In the genomic region with DNA sequence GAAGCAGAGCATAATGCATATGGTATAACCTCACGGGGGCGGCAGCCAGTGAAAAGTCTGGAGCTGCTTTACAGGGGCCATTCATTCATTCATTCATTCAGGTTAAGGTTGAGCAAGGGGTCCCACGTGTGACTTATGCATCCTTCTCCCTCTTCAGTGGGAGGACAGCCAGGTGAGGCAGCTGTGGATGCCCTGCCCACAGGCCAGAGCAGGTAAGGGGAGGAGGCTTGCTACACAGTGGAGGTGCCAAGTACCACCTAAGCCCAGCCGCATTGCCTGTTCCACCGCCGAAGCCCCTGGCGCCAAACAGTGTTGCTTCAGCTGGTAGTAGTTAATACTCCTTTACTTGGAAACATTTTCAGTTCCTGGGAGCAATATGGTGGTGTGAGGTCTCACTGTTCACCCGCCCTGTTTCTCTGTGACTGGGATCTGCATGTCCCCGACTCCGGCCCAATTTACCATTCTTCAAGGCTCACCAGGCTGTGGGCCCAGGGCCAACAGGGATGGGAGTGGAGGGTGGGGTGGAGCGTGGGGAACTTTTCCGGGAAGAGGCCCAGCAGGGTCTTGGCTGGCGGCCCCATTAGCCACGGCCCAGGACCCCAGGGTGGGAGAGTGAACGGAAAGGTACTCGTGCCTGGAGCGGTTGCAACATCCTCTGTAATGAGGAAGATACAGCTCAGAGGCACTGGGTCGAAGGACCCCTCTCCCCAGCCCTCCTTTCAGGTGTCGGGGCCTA, we compare ENCODE assay signal across 1 cellular context.
A peak's percentile ranks its signal among the peaks of the same experiment; 100 is the strongest.
TF ChIP-seq lines count a peak whose summit lies in the region.

No MANE protein-coding gene starts in this region.

TF ChIP-seq in K562, 482 proteins besides CTCF, POLR2A, EP300 and RAD21 (continued from another document):
- TF ChIP-seq, protein P1, sequence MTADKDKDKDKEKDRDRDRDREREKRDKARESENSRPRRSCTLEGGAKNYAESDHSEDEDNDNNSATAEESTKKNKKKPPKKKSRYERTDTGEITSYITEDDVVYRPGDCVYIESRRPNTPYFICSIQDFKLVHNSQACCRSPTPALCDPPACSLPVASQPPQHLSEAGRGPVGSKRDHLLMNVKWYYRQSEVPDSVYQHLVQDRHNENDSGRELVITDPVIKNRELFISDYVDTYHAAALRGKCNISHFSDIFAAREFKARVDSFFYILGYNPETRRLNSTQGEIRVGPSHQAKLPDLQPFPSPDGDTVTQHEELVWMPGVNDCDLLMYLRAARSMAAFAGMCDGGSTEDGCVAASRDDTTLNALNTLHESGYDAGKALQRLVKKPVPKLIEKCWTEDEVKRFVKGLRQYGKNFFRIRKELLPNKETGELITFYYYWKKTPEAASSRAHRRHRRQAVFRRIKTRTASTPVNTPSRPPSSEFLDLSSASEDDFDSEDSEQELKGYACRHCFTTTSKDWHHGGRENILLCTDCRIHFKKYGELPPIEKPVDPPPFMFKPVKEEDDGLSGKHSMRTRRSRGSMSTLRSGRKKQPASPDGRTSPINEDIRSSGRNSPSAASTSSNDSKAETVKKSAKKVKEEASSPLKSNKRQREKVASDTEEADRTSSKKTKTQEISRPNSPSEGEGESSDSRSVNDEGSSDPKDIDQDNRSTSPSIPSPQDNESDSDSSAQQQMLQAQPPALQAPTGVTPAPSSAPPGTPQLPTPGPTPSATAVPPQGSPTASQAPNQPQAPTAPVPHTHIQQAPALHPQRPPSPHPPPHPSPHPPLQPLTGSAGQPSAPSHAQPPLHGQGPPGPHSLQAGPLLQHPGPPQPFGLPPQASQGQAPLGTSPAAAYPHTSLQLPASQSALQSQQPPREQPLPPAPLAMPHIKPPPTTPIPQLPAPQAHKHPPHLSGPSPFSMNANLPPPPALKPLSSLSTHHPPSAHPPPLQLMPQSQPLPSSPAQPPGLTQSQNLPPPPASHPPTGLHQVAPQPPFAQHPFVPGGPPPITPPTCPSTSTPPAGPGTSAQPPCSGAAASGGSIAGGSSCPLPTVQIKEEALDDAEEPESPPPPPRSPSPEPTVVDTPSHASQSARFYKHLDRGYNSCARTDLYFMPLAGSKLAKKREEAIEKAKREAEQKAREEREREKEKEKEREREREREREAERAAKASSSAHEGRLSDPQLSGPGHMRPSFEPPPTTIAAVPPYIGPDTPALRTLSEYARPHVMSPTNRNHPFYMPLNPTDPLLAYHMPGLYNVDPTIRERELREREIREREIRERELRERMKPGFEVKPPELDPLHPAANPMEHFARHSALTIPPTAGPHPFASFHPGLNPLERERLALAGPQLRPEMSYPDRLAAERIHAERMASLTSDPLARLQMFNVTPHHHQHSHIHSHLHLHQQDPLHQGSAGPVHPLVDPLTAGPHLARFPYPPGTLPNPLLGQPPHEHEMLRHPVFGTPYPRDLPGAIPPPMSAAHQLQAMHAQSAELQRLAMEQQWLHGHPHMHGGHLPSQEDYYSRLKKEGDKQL (CRISPR knock-in tag; IDR thresholded peaks at IDR 0.05; ENCODE audit: borderline replicate concordance): no peak
- TF ChIP-seq TAL1 (IDR thresholded peaks at IDR 0.05): no peak
- no peak for TF ChIP-seq SOX6 (IDR thresholded peaks at IDR 0.05)
- peak; percentile 60; the same call in 1 of the 2 replicates for TF ChIP-seq ZNF24 (IDR thresholded peaks at IDR 0.05)
- no peak for TF ChIP-seq CBX5 (IDR thresholded peaks at IDR 0.05; ENCODE audit: borderline replicate concordance, low read depth)
- no peak for TF ChIP-seq SNRNP70 (optimal IDR thresholded peaks at IDR 0.05; ENCODE audit: low read depth, low read length)
- no peak for TF ChIP-seq KLF6 (CRISPR knock-in tag; IDR thresholded peaks at IDR 0.05; ENCODE audit: borderline replicate concordance)
- TF ChIP-seq ZBTB1 (CRISPR knock-in tag; IDR thresholded peaks at IDR 0.05; ENCODE audit: borderline replicate concordance, low read depth): no peak
- TF ChIP-seq, protein P2, sequence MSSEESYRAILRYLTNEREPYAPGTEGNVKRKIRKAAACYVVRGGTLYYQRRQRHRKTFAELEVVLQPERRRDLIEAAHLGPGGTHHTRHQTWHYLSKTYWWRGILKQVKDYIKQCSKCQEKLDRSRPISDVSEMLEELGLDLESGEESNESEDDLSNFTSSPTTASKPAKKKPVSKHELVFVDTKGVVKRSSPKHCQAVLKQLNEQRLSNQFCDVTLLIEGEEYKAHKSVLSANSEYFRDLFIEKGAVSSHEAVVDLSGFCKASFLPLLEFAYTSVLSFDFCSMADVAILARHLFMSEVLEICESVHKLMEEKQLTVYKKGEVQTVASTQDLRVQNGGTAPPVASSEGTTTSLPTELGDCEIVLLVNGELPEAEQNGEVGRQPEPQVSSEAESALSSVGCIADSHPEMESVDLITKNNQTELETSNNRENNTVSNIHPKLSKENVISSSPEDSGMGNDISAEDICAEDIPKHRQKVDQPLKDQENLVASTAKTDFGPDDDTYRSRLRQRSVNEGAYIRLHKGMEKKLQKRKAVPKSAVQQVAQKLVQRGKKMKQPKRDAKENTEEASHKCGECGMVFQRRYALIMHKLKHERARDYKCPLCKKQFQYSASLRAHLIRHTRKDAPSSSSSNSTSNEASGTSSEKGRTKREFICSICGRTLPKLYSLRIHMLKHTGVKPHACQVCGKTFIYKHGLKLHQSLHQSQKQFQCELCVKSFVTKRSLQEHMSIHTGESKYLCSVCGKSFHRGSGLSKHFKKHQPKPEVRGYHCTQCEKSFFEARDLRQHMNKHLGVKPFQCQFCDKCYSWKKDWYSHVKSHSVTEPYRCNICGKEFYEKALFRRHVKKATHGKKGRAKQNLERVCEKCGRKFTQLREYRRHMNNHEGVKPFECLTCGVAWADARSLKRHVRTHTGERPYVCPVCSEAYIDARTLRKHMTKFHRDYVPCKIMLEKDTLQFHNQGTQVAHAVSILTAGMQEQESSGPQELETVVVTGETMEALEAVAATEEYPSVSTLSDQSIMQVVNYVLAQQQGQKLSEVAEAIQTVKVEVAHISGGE (CRISPR knock-in tag; IDR thresholded peaks at IDR 0.05): no peak
- no peak for TF ChIP-seq ZNF311 (CRISPR knock-in tag; IDR thresholded peaks at IDR 0.05)
- TF ChIP-seq MTA2 (IDR thresholded peaks at IDR 0.05; ENCODE audit: low read depth): no peak
- no peak for TF ChIP-seq ZKSCAN3 (CRISPR knock-in tag; IDR thresholded peaks at IDR 0.05)
- no peak for TF ChIP-seq EP400 (IDR thresholded peaks at IDR 0.05)
- TF ChIP-seq CEBPB (tag; IDR thresholded peaks at IDR 0.05): peak; percentile 37; the same call in 1 of the 2 replicates
- TF ChIP-seq, protein P3, sequence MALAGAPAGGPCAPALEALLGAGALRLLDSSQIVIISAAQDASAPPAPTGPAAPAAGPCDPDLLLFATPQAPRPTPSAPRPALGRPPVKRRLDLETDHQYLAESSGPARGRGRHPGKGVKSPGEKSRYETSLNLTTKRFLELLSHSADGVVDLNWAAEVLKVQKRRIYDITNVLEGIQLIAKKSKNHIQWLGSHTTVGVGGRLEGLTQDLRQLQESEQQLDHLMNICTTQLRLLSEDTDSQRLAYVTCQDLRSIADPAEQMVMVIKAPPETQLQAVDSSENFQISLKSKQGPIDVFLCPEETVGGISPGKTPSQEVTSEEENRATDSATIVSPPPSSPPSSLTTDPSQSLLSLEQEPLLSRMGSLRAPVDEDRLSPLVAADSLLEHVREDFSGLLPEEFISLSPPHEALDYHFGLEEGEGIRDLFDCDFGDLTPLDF (CRISPR knock-in tag; IDR thresholded peaks at IDR 0.05): no peak
- TF ChIP-seq ZNF282 (CRISPR knock-in tag; IDR thresholded peaks at IDR 0.05): no peak
- no peak for TF ChIP-seq ZNF165 (CRISPR knock-in tag; IDR thresholded peaks at IDR 0.05; ENCODE audit: borderline replicate concordance)
- TF ChIP-seq ZC3H4 (CRISPR knock-in tag; IDR thresholded peaks at IDR 0.05; ENCODE audit: borderline replicate concordance): no peak
- no peak for TF ChIP-seq RFX7 (CRISPR knock-in tag; IDR thresholded peaks at IDR 0.05)
- TF ChIP-seq EZH2 (IDR thresholded peaks at IDR 0.05; ENCODE audit: borderline replicate concordance, low read depth, low read length): peak; percentile 52; the same call in 1 of the 2 replicates
